Comparison of ENCODE assay signal across 29 cellular contexts in genomic region chr13:110743687-110744086, GRCh38.
"Had no signal": no experiment of that assay in that cellular context is flagged by ENCODE, and none has a peak within 500 bp of the region (broad histone marks: within the 10 kb centered on the region; RNA-seq: fewer than 3 reads in every experiment).

No MANE protein-coding gene starts in this region.

- H3K36me3 ChIP-seq: stomach, suprapubic skin, thoracic aorta, thyroid gland, tibial artery, tibial nerve, transverse colon, upper lobe of left lung, upper lobe of right lung, uterus, vagina had no signal

- DNase-seq: stimulated activated CD4-positive, alpha-beta T cell treated with anti-CD3 and anti-CD28 coated beads, Interleukin-2, amount 100 ng/mL, for 48 hours; stimulated activated CD4-positive, alpha-beta T cell treated with anti-CD3 and anti-CD28 coated beads, Interleukin-4, amount 100 ng/mL, for 1 hour; stimulated activated CD4-positive, alpha-beta T cell treated with anti-CD3 and anti-CD28 coated beads, Interleukin-4, amount 100 ng/mL, for 24 hours; stimulated activated CD4-positive, alpha-beta T cell treated with anti-CD3 and anti-CD28 coated beads, Interleukin-4, amount 100 ng/mL, for 4 hours; stimulated activated CD8-positive, alpha-beta memory T cell treated with anti-CD3 and anti-CD28 coated beads, Interleukin-4, amount 100 ng/mL, for 48 hours; stimulated activated naive B cell treated with anti-CD40 and anti-IgM and Interleukin-4, amounts not matched to agents 10 μg/mL and 1 μg/mL and 100 μg/mL, for 72 hours; stimulated activated naive CD4-positive, alpha-beta T cell; stimulated activated naive CD4-positive, alpha-beta T cell treated with Interleukin-2 at 50 U/mL for 16 hours; stimulated activated naive CD8-positive, alpha-beta T cell treated with anti-CD3 and anti-CD28 coated beads, Interleukin-15, amount 100 ng/mL, for 72 hours; stimulated activated naive CD8-positive, alpha-beta T cell treated with anti-CD3 and anti-CD28 coated beads, Interleukin-15, Interleukin-2, amounts not matched to agents 100 U/mL and 50 U/mL, for 24 hours; stomach; substantia nigra; testis; thyroid gland; tibial artery; transverse colon; trophoblast cell; upper lobe of left lung; upper lobe of right lung; uterus had no signal

- H3K27me3 ChIP-seq: stomach, suprapubic skin, testis, thyroid gland, tibial artery, tibial nerve, transverse colon, upper lobe of left lung, upper lobe of right lung, uterus, vagina had no signal

- FAIRE-seq: urothelium cell line had no signal

- H3K36me3 Mint-ChIP-seq: stimulated activated effector memory CD8-positive, alpha-beta T cell treated with anti-CD3 and anti-CD28 coated beads, Interleukin-12 subunit alpha, Interleukin-12 subunit beta, amount 100 ng/mL, for 72 hours; type B pancreatic cell had no signal

- ATAC-seq: stimulated activated effector memory CD8-positive, alpha-beta T cell treated with anti-CD3 and anti-CD28 coated beads, Interleukin-12 subunit alpha, Interleukin-12 subunit beta, amount 100 ng/mL, for 72 hours; stimulated activated memory B cell treated with anti-CD40 and anti-IgM and Interleukin-4, amounts not matched to agents 10 μg/mL and 1 μg/mL and 100 μg/mL, for 72 hours; stimulated activated naive B cell treated with anti-CD40 and anti-IgM and Interleukin-4, amounts not matched to agents 10 μg/mL and 1 μg/mL and 100 μg/mL, for 72 hours; stimulated activated naive CD8-positive, alpha-beta T cell treated with anti-CD3 and anti-CD28 coated beads, Interleukin-15, amount 100 ng/mL, for 72 hours; stimulated activated naive CD8-positive, alpha-beta T cell treated with anti-CD3 and anti-CD28 coated beads, Interleukin-15, Interleukin-2, amounts not matched to agents 100 U/mL and 50 U/mL, for 24 hours; upper lobe of right lung had no signal

- H3K4me3 ChIP-seq: stomach, suprapubic skin, testis, thoracic aorta, thyroid gland, tibial artery, tibial nerve, transverse colon, upper lobe of left lung, upper lobe of right lung, uterus, vagina had no signal

- H3K4me1 ChIP-seq: suprapubic skin, testis, thyroid gland, tibial artery, tibial nerve, transverse colon, upper lobe of left lung, upper lobe of right lung, uterus, vagina had no signal

- H3K27me3 Mint-ChIP-seq: stimulated activated memory B cell treated with anti-CD40 and anti-IgM and Interleukin-4, amounts not matched to agents 10 μg/mL and 1 μg/mL and 100 μg/mL, for 72 hours; stimulated activated naive B cell treated with anti-CD40 and anti-IgM and Interleukin-4, amounts not matched to agents 10 μg/mL and 1 μg/mL and 100 μg/mL, for 72 hours; stimulated activated naive CD8-positive, alpha-beta T cell treated with anti-CD3 and anti-CD28 coated beads, Interleukin-15, amount 100 ng/mL, for 72 hours; stimulated activated naive CD8-positive, alpha-beta T cell treated with anti-CD3 and anti-CD28 coated beads, Interleukin-15, Interleukin-2, amounts not matched to agents 100 ng/mL and 50 ng/mL, for 24 hours; type B pancreatic cell had no signal

- H3K4me1 Mint-ChIP-seq: stimulated activated effector memory CD8-positive, alpha-beta T cell treated with anti-CD3 and anti-CD28 coated beads, Interleukin-12 subunit alpha, Interleukin-12 subunit beta, amount 100 ng/mL, for 72 hours; stimulated activated memory B cell treated with anti-CD40 and anti-IgM and Interleukin-4, amounts not matched to agents 10 μg/mL and 1 μg/mL and 100 μg/mL, for 72 hours; stimulated activated naive B cell treated with anti-CD40 and anti-IgM and Interleukin-4, amounts not matched to agents 10 μg/mL and 1 μg/mL and 100 μg/mL, for 72 hours; stimulated activated naive CD8-positive, alpha-beta T cell treated with anti-CD3 and anti-CD28 coated beads, Interleukin-15, amount 100 ng/mL, for 72 hours had no signal

- H3K9me3 ChIP-seq: suprapubic skin, testis, thoracic aorta, thyroid gland, transverse colon, upper lobe of right lung, uterus, vagina had no signal

- H3K27ac ChIP-seq: stomach, suprapubic skin, testis, thoracic aorta, thyroid gland, tibial artery, tibial nerve, transverse colon, upper lobe of left lung, upper lobe of right lung, uterus, vagina had no signal

- H3K4me3 Mint-ChIP-seq: stimulated activated effector memory CD8-positive, alpha-beta T cell treated with anti-CD3 and anti-CD28 coated beads, Interleukin-12 subunit alpha, Interleukin-12 subunit beta, amount 100 ng/mL, for 72 hours; stimulated activated memory B cell treated with anti-CD40 and anti-IgM and Interleukin-4, amounts not matched to agents 10 μg/mL and 1 μg/mL and 100 μg/mL, for 72 hours; stimulated activated naive B cell treated with anti-CD40 and anti-IgM and Interleukin-4, amounts not matched to agents 10 μg/mL and 1 μg/mL and 100 μg/mL, for 72 hours; stimulated activated naive CD8-positive, alpha-beta T cell treated with anti-CD3 and anti-CD28 coated beads, Interleukin-15, amount 100 ng/mL, for 72 hours; stimulated activated naive CD8-positive, alpha-beta T cell treated with anti-CD3 and anti-CD28 coated beads, Interleukin-15, Interleukin-2, amounts not matched to agents 100 ng/mL and 50 ng/mL, for 24 hours; type B pancreatic cell had no signal

- H3K27ac Mint-ChIP-seq: stimulated activated effector memory CD8-positive, alpha-beta T cell treated with anti-CD3 and anti-CD28 coated beads, Interleukin-12 subunit alpha, Interleukin-12 subunit beta, amount 100 ng/mL, for 72 hours; stimulated activated memory B cell treated with anti-CD40 and anti-IgM and Interleukin-4, amounts not matched to agents 10 μg/mL and 1 μg/mL and 100 μg/mL, for 72 hours; stimulated activated naive B cell treated with anti-CD40 and anti-IgM and Interleukin-4, amounts not matched to agents 10 μg/mL and 1 μg/mL and 100 μg/mL, for 72 hours; stimulated activated naive CD8-positive, alpha-beta T cell treated with anti-CD3 and anti-CD28 coated beads, Interleukin-15, amount 100 ng/mL, for 72 hours; stimulated activated naive CD8-positive, alpha-beta T cell treated with anti-CD3 and anti-CD28 coated beads, Interleukin-15, Interleukin-2, amounts not matched to agents 100 ng/mL and 50 ng/mL, for 24 hours; type B pancreatic cell had no signal
